In the genomic region with DNA sequence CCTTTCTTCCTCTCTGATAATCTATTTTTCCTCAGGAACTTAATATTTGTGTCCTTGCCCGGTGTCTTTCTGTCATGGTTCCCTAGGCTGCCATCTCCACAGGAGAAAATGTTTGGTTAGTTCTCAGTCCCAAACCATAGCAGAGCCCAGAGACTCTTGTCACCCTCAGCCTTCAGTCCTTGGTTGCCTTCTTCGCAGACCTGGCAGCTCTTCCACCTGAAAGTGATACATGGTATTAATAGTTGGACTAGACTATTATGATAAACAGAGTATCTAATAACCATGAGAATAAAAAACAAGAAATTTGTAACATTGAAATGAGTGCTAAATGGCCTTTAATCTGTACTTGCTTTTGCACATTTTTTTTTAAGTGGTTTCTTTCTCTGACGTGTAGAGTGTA, we compare ENCODE assay signal across 21 cellular contexts. TPM values are rescaled to one million over a fixed set of nuclear protein-coding genes. Genes with fewer than 3 reads are reported as not detected.
DNase-seq lines count a peak whose midpoint lies in the region; ATAC-seq and TF ChIP-seq lines count a peak whose summit lies in the region.
"Had no signal": no experiment of that assay in that cellular context is flagged by ENCODE, and none has a peak within 500 bp of the region (broad histone marks: within the 10 kb centered on the region; RNA-seq: fewer than 3 reads in every experiment).

No MANE protein-coding gene starts in this region.

- intact Hi-C loops in dendritic cell treated with granulocyte-macrophage colony-stimulating factor and Interleukin-4, amounts not matched to agents 40 ng/mL and 50 ng/mL, for 4 days (cut with micrococcal nuclease): no loop called here
- intact Hi-C loops in psoas muscle (cut with DNase I): no loop called here
- intact Hi-C loops in esophagus muscularis mucosa (cut with DNase I): no loop called here

- 46 to 57% (median 57%) methylated on average over 3 of the region's 3 CpGs for WGBS in psoas muscle, 3 donors
- WGBS in esophagus muscularis mucosa: 80% methylated on average over 3 of the region's 3 CpGs

- H3K4me3 ChIP-seq in psoas muscle (peak overlapping the region; percentile 17), esophagus muscularis mucosa (no peak overlapping the region)
- H3K4me3 ChIP-seq in CD8-positive, alpha-beta memory T cell (ENCODE audit: low read length): no peak overlapping the region

- H3K4me3 Mint-ChIP-seq in activated naive CD8-positive, alpha-beta T cell: no peak overlapping the region
- no peak overlapping the region for H3K4me3 Mint-ChIP-seq in activated naive CD8-positive, alpha-beta T cell treated with anti-CD3 and anti-CD28 coated beads, Interleukin-2, amount 50 U/mL, for 24 hours
- no peak overlapping the region for H3K4me3 Mint-ChIP-seq in dendritic cell treated with granulocyte-macrophage colony-stimulating factor and Interleukin-4, amounts not matched to agents 40 ng/mL and 50 ng/mL, for 4 days
- no peak overlapping the region for H3K4me3 Mint-ChIP-seq in stimulated activated naive CD8-positive, alpha-beta T cell treated with anti-CD3 and anti-CD28 coated beads, Interleukin-15, amount 100 ng/mL, for 72 hours
- H3K4me3 Mint-ChIP-seq in CD8-positive, alpha-beta memory T cell: peak overlapping the region in 1 of 7 donors; percentile 25
- H3K4me3 Mint-ChIP-seq: CD14-positive monocyte had no signal

- no peaks in the 10 kb centered on the region for H3K9me3 Mint-ChIP-seq in activated naive CD8-positive, alpha-beta T cell (ENCODE audit: low read depth)
- H3K9me3 Mint-ChIP-seq in activated naive CD8-positive, alpha-beta T cell treated with anti-CD3 and anti-CD28 coated beads, Interleukin-2, amount 50 U/mL, for 24 hours: no peaks in the 10 kb centered on the region
- no peaks in the 10 kb centered on the region for H3K9me3 Mint-ChIP-seq in dendritic cell treated with granulocyte-macrophage colony-stimulating factor and Interleukin-4, amounts not matched to agents 40 ng/mL and 50 ng/mL, for 4 days
- no peaks in the 10 kb centered on the region for H3K9me3 Mint-ChIP-seq in stimulated activated naive CD8-positive, alpha-beta T cell treated with anti-CD3 and anti-CD28 coated beads, Interleukin-15, amount 100 ng/mL, for 72 hours
- no peaks in the 10 kb centered on the region for H3K9me3 Mint-ChIP-seq in CD8-positive, alpha-beta memory T cell

- H3K4me1 ChIP-seq in psoas muscle (peaks cover 22% of the 10 kb centered on the region), esophagus muscularis mucosa (peaks cover 0 to 57% (median 38%) of the 10 kb centered on the region in 4 donors)
- peaks cover 4% of the 10 kb centered on the region for H3K4me1 ChIP-seq in CD8-positive, alpha-beta memory T cell (ENCODE audit: insufficient read depth, low read length)
- H3K4me1 ChIP-seq: BE2C had no signal

- no peak for DNase-seq in activated naive CD8-positive, alpha-beta T cell treated with anti-CD3 and anti-CD28 coated beads, Interleukin-2, amount 50 U/mL, for 24 hours
- no peak for DNase-seq in psoas muscle
- no peak for DNase-seq in esophagus muscularis mucosa (ENCODE audit: extremely low spot score)
- no peak for DNase-seq in stimulated activated naive CD8-positive, alpha-beta T cell treated with anti-CD3 and anti-CD28 coated beads, Interleukin-15, amount 100 ng/mL, for 72 hours
- no peak for DNase-seq in CD8-positive, alpha-beta memory T cell
- DNase-seq: BE2C, DMS153, DND-41, KBM-7, MM.1S, NCI-H1417, NCI-H1694, NCI-H2029 treated with DMSO at 0.1 percent for 48 hours, NCI-H526 treated with DMSO at 0.1 percent for 48 hours, SHP77 had no signal

- no peaks in the 10 kb centered on the region for H3K27me3 Mint-ChIP-seq in activated naive CD8-positive, alpha-beta T cell
- no peaks in the 10 kb centered on the region for H3K27me3 Mint-ChIP-seq in activated naive CD8-positive, alpha-beta T cell treated with anti-CD3 and anti-CD28 coated beads, Interleukin-2, amount 50 U/mL, for 24 hours
- no peaks in the 10 kb centered on the region for H3K27me3 Mint-ChIP-seq in dendritic cell treated with granulocyte-macrophage colony-stimulating factor and Interleukin-4, amounts not matched to agents 40 ng/mL and 50 ng/mL, for 4 days
- H3K27me3 Mint-ChIP-seq in stimulated activated naive CD8-positive, alpha-beta T cell treated with anti-CD3 and anti-CD28 coated beads, Interleukin-15, amount 100 ng/mL, for 72 hours: no peaks in the 10 kb centered on the region
- H3K27me3 Mint-ChIP-seq in CD8-positive, alpha-beta memory T cell: no peaks in the 10 kb centered on the region

- POLR2A ChIA-PET in CD8-positive, alpha-beta memory T cell (lab: Charles Lee): no interaction called here

- TF ChIP-seq EP300 in esophagus muscularis mucosa (IDR thresholded peaks at IDR 0.05): no peak

- H3K9me3 ChIP-seq in psoas muscle: no peaks in the 10 kb centered on the region
- H3K9me3 ChIP-seq in esophagus muscularis mucosa: no peaks in the 10 kb centered on the region
- no peaks in the 10 kb centered on the region for H3K9me3 ChIP-seq in CD8-positive, alpha-beta memory T cell (ENCODE audit: low read length)
- H3K9me3 ChIP-seq: BE2C had no signal

- peaks cover 43% of the 10 kb centered on the region for H3K4me1 Mint-ChIP-seq in activated naive CD8-positive, alpha-beta T cell (ENCODE audit: low read depth)
- peaks cover 33% of the 10 kb centered on the region for H3K4me1 Mint-ChIP-seq in activated naive CD8-positive, alpha-beta T cell treated with anti-CD3 and anti-CD28 coated beads, Interleukin-2, amount 50 U/mL, for 24 hours
- H3K4me1 Mint-ChIP-seq in dendritic cell treated with granulocyte-macrophage colony-stimulating factor and Interleukin-4, amounts not matched to agents 40 ng/mL and 50 ng/mL, for 4 days (ENCODE audit: low read depth): peaks cover 27% of the 10 kb centered on the region
- peaks cover 36% of the 10 kb centered on the region for H3K4me1 Mint-ChIP-seq in stimulated activated naive CD8-positive, alpha-beta T cell treated with anti-CD3 and anti-CD28 coated beads, Interleukin-15, amount 100 ng/mL, for 72 hours
- peaks cover 44 to 59% (median 58%) of the 10 kb centered on the region in 3 donors for H3K4me1 Mint-ChIP-seq in CD8-positive, alpha-beta memory T cell

- H3K27ac Mint-ChIP-seq in activated naive CD8-positive, alpha-beta T cell: peak overlapping the region; percentile 29
- H3K27ac Mint-ChIP-seq in activated naive CD8-positive, alpha-beta T cell treated with anti-CD3 and anti-CD28 coated beads, Interleukin-2, amount 50 U/mL, for 24 hours: no peak overlapping the region
- peak overlapping the region; percentile 12 for H3K27ac Mint-ChIP-seq in dendritic cell treated with granulocyte-macrophage colony-stimulating factor and Interleukin-4, amounts not matched to agents 40 ng/mL and 50 ng/mL, for 4 days
- H3K27ac Mint-ChIP-seq in stimulated activated naive CD8-positive, alpha-beta T cell treated with anti-CD3 and anti-CD28 coated beads, Interleukin-15, amount 100 ng/mL, for 72 hours: peak overlapping the region in 1 of 2 donors; percentile 59
- H3K27ac Mint-ChIP-seq in CD8-positive, alpha-beta memory T cell: peak overlapping the region in 1 of 8 donors; percentile 48

- H3K27me3 ChIP-seq in psoas muscle (ENCODE audit: insufficient read depth in 3 of 3, low read length in 2 of 3) (no peaks in the 10 kb centered on the region), esophagus muscularis mucosa (no peaks in the 10 kb centered on the region)
- H3K27me3 ChIP-seq in CD8-positive, alpha-beta memory T cell (ENCODE audit: insufficient read depth, low read length, poor library complexity, severe bottlenecking): no peaks in the 10 kb centered on the region
- H3K27me3 ChIP-seq: BE2C had no signal

- H3K36me3 ChIP-seq in psoas muscle (ENCODE audit: insufficient read depth in 1 of 2, low read depth in 1 of 2): peaks cover 5 to 24% of the 10 kb centered on the region in 2 donors
- H3K36me3 ChIP-seq in esophagus muscularis mucosa: peaks cover 3 to 23% (median 10%) of the 10 kb centered on the region in 4 donors
- H3K36me3 ChIP-seq in CD8-positive, alpha-beta memory T cell (ENCODE audit: insufficient read depth, low read length): peaks cover 11% of the 10 kb centered on the region

- CTCF ChIA-PET in CD8-positive, alpha-beta memory T cell (lab: Charles Lee): no interaction called here

- TF ChIP-seq CTCF in psoas muscle (IDR thresholded peaks at IDR 0.05) (no peak), esophagus muscularis mucosa (IDR thresholded peaks at IDR 0.05) (no peak)

- no peak for TF ChIP-seq POLR2A in esophagus muscularis mucosa (IDR thresholded peaks at IDR 0.05; ENCODE audit: low read depth)

- peaks cover 14% of the 10 kb centered on the region for H3K36me3 Mint-ChIP-seq in activated naive CD8-positive, alpha-beta T cell
- peaks cover 41% of the 10 kb centered on the region for H3K36me3 Mint-ChIP-seq in activated naive CD8-positive, alpha-beta T cell treated with anti-CD3 and anti-CD28 coated beads, Interleukin-2, amount 50 U/mL, for 24 hours (ENCODE audit: low read depth)
- peaks cover 47% of the 10 kb centered on the region for H3K36me3 Mint-ChIP-seq in dendritic cell treated with granulocyte-macrophage colony-stimulating factor and Interleukin-4, amounts not matched to agents 40 ng/mL and 50 ng/mL, for 4 days (ENCODE audit: low read depth)
- H3K36me3 Mint-ChIP-seq in CD8-positive, alpha-beta memory T cell: peaks cover 19 to 35% (median 20%) of the 10 kb centered on the region in 3 donors

- no peak for ATAC-seq in activated naive CD8-positive, alpha-beta T cell treated with anti-CD3 and anti-CD28 coated beads, Interleukin-2, amount 50 U/mL, for 24 hours
- peak in 2 of 4 donors; percentile 39 to 75 for ATAC-seq in psoas muscle
- no peak for ATAC-seq in stimulated activated naive CD8-positive, alpha-beta T cell treated with anti-CD3 and anti-CD28 coated beads, Interleukin-15, amount 100 ng/mL, for 72 hours
- ATAC-seq: Panc1 had no signal

- H3K27ac ChIP-seq in psoas muscle (no peak overlapping the region), esophagus muscularis mucosa (replicated peaks in 1 of 4) (no peak overlapping the region)
- H3K27ac ChIP-seq in CD8-positive, alpha-beta memory T cell (ENCODE audit: low read depth, low read length): no peak overlapping the region
- H3K27ac ChIP-seq: 22Rv1, RWPE1 had no signal

RNA-seq across cellular contexts. Expression of a gene that starts 26.5 kb away (rescaled TPM):
- total RNA-seq in psoas muscle: 10 to 100 TPM in 3 of 4 donors, 1 to 10 TPM in 1; 9.2 to 20.3 (median 15.1) TPM
- polyA plus RNA-seq in psoas muscle: 1 to 10 TPM; 5.5 to 9.3 (median 6.9) TPM
- total RNA-seq in esophagus muscularis mucosa: 100 to 1,000 TPM in 1 of 4 donors, 10 to 100 TPM in 3; 66.9 to 111 (median 82.8) TPM
- 10 to 100 TPM in 1 of 2 experiments, 1 to 10 TPM in 1; 9.4 to 12.0 TPM for total RNA-seq in CD8-positive, alpha-beta memory T cell
- polyA plus RNA-seq in CD8-positive, alpha-beta memory T cell: 4.0 TPM
